ENCODE assay signal across 1 cellular context in genomic region chr14:22829661-22830328, GRCh38.
A peak's percentile ranks its signal among the peaks of the same experiment; 100 is the strongest.
TF ChIP-seq lines count a peak whose summit lies in the region.

TSS of gene MRPL52 (plus strand) at chr14:22829887. CDS start at chr14:22829913, 26 bp downstream.

TF ChIP-seq in HepG2, 621 proteins besides CTCF, POLR2A, EP300 and RAD21 (continued from another document and continues in another):
- TF ChIP-seq THRA (CRISPR knock-in tag; IDR thresholded peaks at IDR 0.05; ENCODE audit: borderline replicate concordance) (no peak; the same call in none of the 2 replicates), SCMH1 (CRISPR knock-in tag; IDR thresholded peaks at IDR 0.05; ENCODE audit: borderline replicate concordance) (no peak), ZSCAN22 (CRISPR knock-in tag; IDR thresholded peaks at IDR 0.05) (no peak), ZNF30 (CRISPR knock-in tag; IDR thresholded peaks at IDR 0.05) (peak; percentile 89; the same call in 1 of the 2 replicates), MIER2 (CRISPR knock-in tag; IDR thresholded peaks at IDR 0.05) (peak; percentile 71; the same call in 1 of the 2 replicates), TBL1XR1 (IDR thresholded peaks at IDR 0.05; ENCODE audit: borderline replicate concordance, low read length, partially characterized antibody) (peak; percentile 72), ZNF335 (CRISPR knock-in tag; IDR thresholded peaks at IDR 0.05) (peak; percentile 88), MLX (CRISPR knock-in tag; IDR thresholded peaks at IDR 0.05) (peak; percentile 28; the same call in 1 of the 2 replicates), DNMT3B (CRISPR knock-in tag; conservative IDR thresholded peaks at IDR 0.05) (0 out of 2 replicates have a peak, but pooled peaks have one; percentile 41), LCORL (IDR thresholded peaks at IDR 0.05) (peak; percentile 94), LCORL (CRISPR knock-in tag; IDR thresholded peaks at IDR 0.05) (peak; percentile 3; the same call in 1 of the 2 replicates), ZNF343 (CRISPR knock-in tag; IDR thresholded peaks at IDR 0.05) (peak; percentile 95), POLR2AphosphoS5 (IDR thresholded peaks at IDR 0.05; ENCODE audit: low read depth, low read length) (peak; percentile 100), ZNF597 (CRISPR knock-in tag; IDR thresholded peaks at IDR 0.05) (no peak), THAP7 (CRISPR knock-in tag; IDR thresholded peaks at IDR 0.05) (no peak), MTA1 (CRISPR knock-in tag; IDR thresholded peaks at IDR 0.05; ENCODE audit: borderline replicate concordance) (peak; percentile 82; the same call in 1 of the 2 replicates), ARHGAP35 (CRISPR knock-in tag; IDR thresholded peaks at IDR 0.05; ENCODE audit: borderline replicate concordance) (no peak; the same call in 1 of the 2 replicates), ZNF580 (CRISPR knock-in tag; IDR thresholded peaks at IDR 0.05; ENCODE audit: borderline replicate concordance, low read depth) (peak; percentile 72; the same call in 1 of the 2 replicates), ZBTB14 (CRISPR knock-in tag; IDR thresholded peaks at IDR 0.05) (no peak), ARID4A (CRISPR knock-in tag; IDR thresholded peaks at IDR 0.05; ENCODE audit: borderline replicate concordance) (peak; percentile 86), TBP (CRISPR knock-in tag; IDR thresholded peaks at IDR 0.05) (no peak), MLLT10 (CRISPR knock-in tag; IDR thresholded peaks at IDR 0.05) (no peak), ZSCAN29 (CRISPR knock-in tag; conservative IDR thresholded peaks at IDR 0.05) (peak; percentile 84; the same call in 1 of the 2 replicates), ZNF652 (CRISPR knock-in tag; IDR thresholded peaks at IDR 0.05; ENCODE audit: borderline replicate concordance, low read depth) (no peak), RARG (CRISPR knock-in tag; IDR thresholded peaks at IDR 0.05; ENCODE audit: low read depth) (peak; percentile 97; the same call in 1 of the 2 replicates), PREB (CRISPR knock-in tag; IDR thresholded peaks at IDR 0.05) (0 out of 2 replicates have a peak, but pooled peaks have one; percentile 74), ZSCAN9 (CRISPR knock-in tag; IDR thresholded peaks at IDR 0.05; ENCODE audit: borderline replicate concordance) (no peak; the same call in 1 of the 2 replicates), BRD4 (CRISPR knock-in tag; IDR thresholded peaks at IDR 0.05) (peak; percentile 83), PHF8 (CRISPR knock-in tag; IDR thresholded peaks at IDR 0.05) (peak; percentile 97), FOXA1 (IDR thresholded peaks at IDR 0.05) (no peak), FOXA1 (CRISPR knock-in tag; IDR thresholded peaks at IDR 0.05) (no peak; the same call in 1 of the 2 replicates), CEBPB (IDR thresholded peaks at IDR 0.05; ENCODE audit: borderline replicate concordance, low read depth, low read length) (no peak), RFXANK (CRISPR knock-in tag; IDR thresholded peaks at IDR 0.05) (no peak; the same call in 1 of the 2 replicates), TRIM24 (CRISPR knock-in tag; IDR thresholded peaks at IDR 0.05) (no peak), ZNF550 (CRISPR knock-in tag; IDR thresholded peaks at IDR 0.05; ENCODE audit: borderline replicate concordance) (no peak), KDM6A (CRISPR knock-in tag; IDR thresholded peaks at IDR 0.05; ENCODE audit: low read depth) (no peak), ZFP36L2 (CRISPR knock-in tag; IDR thresholded peaks at IDR 0.05) (no peak), ZBTB1 (CRISPR knock-in tag; IDR thresholded peaks at IDR 0.05; ENCODE audit: borderline replicate concordance) (no peak), ZNF878 (CRISPR knock-in tag; IDR thresholded peaks at IDR 0.05) (no peak), MAF1 (CRISPR knock-in tag; IDR thresholded peaks at IDR 0.05; ENCODE audit: borderline replicate concordance) (no peak), ZNF501 (CRISPR knock-in tag; IDR thresholded peaks at IDR 0.05) (peak; percentile 99), ZNF496 (CRISPR knock-in tag; IDR thresholded peaks at IDR 0.05; ENCODE audit: insufficient replicate concordance) (no peak), ATF5 (CRISPR knock-in tag; IDR thresholded peaks at IDR 0.05; ENCODE audit: low read depth) (no peak), HDAC2 (CRISPR knock-in tag; IDR thresholded peaks at IDR 0.05) (peak; percentile 83; the same call in 1 of the 2 replicates), NR3C1 (CRISPR knock-in tag; IDR thresholded peaks at IDR 0.05) (no peak), TMF1 (CRISPR knock-in tag; IDR thresholded peaks at IDR 0.05; ENCODE audit: low read depth) (no peak), DNMT1 (CRISPR knock-in tag; IDR thresholded peaks at IDR 0.05) (no peak), NBN (conservative IDR thresholded peaks at IDR 0.05) (no peak), USF2 (IDR thresholded peaks at IDR 0.05; ENCODE audit: low read depth, low read length) (peak; percentile 36; the same call in 1 of the 2 replicates), USF2 (CRISPR knock-in tag; IDR thresholded peaks at IDR 0.05; ENCODE audit: borderline replicate concordance) (no peak; the same call in 1 of the 2 replicates), TEF (CRISPR knock-in tag; IDR thresholded peaks at IDR 0.05) (no peak; the same call in 1 of the 2 replicates), ZNF143 (CRISPR knock-in tag; IDR thresholded peaks at IDR 0.05) (peak; percentile 50; the same call in 1 of the 2 replicates), ZNF556 (CRISPR knock-in tag; IDR thresholded peaks at IDR 0.05; ENCODE audit: borderline replicate concordance) (peak; percentile 99), ZNF263 (CRISPR knock-in tag; IDR thresholded peaks at IDR 0.05) (peak; percentile 73), KLF12 (CRISPR knock-in tag; IDR thresholded peaks at IDR 0.05; ENCODE audit: borderline replicate concordance) (no peak; the same call in 1 of the 2 replicates)
